1 cellular context compared by ENCODE assay signal in the genomic region with DNA sequence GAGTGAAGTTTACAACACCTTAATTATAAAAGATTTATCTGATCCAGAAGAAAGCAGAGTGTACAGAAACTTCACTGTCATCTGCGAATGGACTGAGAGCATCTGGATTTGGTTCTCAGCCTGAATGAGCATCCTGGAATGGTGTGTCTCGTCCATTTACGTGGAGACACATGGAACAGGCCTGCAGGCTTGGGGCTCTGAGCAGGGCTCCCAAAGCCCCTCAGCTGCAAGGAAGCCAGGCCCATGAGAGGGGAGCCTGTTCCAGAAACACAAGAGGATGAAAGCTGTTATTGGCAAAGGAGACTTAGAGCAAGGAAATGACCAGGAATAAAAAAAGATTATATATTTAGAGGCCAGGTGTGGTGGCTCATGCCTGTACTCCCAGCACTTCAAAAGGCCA.
TF ChIP-seq lines count a peak whose summit lies in the region.

No MANE protein-coding gene starts in this region.

TF ChIP-seq in GM23338, 12 proteins besides CTCF, POLR2A, EP300 and RAD21:
- TF ChIP-seq, protein P1, sequence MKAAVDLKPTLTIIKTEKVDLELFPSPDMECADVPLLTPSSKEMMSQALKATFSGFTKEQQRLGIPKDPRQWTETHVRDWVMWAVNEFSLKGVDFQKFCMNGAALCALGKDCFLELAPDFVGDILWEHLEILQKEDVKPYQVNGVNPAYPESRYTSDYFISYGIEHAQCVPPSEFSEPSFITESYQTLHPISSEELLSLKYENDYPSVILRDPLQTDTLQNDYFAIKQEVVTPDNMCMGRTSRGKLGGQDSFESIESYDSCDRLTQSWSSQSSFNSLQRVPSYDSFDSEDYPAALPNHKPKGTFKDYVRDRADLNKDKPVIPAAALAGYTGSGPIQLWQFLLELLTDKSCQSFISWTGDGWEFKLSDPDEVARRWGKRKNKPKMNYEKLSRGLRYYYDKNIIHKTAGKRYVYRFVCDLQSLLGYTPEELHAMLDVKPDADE (IDR thresholded peaks at IDR 0.05), result no peak
- no peak for TF ChIP-seq STAT1 (IDR thresholded peaks at IDR 0.05; ENCODE audit: unreplicated experiment)
TF ChIP-seq in GM23338: peak in this region for 0.
